In genomic region chrX:138026211-138026610, GRCh38 we compare ENCODE assay signal across 9 cellular contexts.
DNase-seq lines count a peak whose midpoint lies in the region; ATAC-seq and TF ChIP-seq lines count a peak whose summit lies in the region.
"Had no signal": no experiment of that assay in that cellular context is flagged by ENCODE, and none has a peak within 500 bp of the region (broad histone marks: within the 10 kb centered on the region; RNA-seq: fewer than 3 reads in every experiment).

No MANE protein-coding gene starts in this region.

- 64% methylated on average over 1 of the region's 1 CpG for WGBS in esophagus muscularis mucosa

- no peaks in the 10 kb centered on the region for H3K9me3 ChIP-seq in esophagus muscularis mucosa
- H3K9me3 ChIP-seq in T-helper 17 cell (ENCODE audit: control insufficient read depth, low read length, poor library complexity, severe bottlenecking), result no peaks in the 10 kb centered on the region

- H3K4me1 Mint-ChIP-seq in T-helper 17 cell, result no peaks in the 10 kb centered on the region
- H3K4me1 Mint-ChIP-seq: natural killer cell had no signal

- H3K4me3 ChIP-seq in esophagus muscularis mucosa, result no peak overlapping the region

- H3K4me1 ChIP-seq in esophagus muscularis mucosa, result no peaks in the 10 kb centered on the region

- peak; percentile 60 for ATAC-seq in GM19463 (IDR thresholded peaks at IDR 0.05; ENCODE audit: unreplicated experiment)
- no peak for ATAC-seq in T-helper 17 cell
- ATAC-seq in HG03108 (IDR thresholded peaks at IDR 0.05; ENCODE audit: unreplicated experiment), result no peak

- no peak for TF ChIP-seq EP300 in esophagus muscularis mucosa (IDR thresholded peaks at IDR 0.05)

- H3K36me3 ChIP-seq in esophagus muscularis mucosa, result no peaks in the 10 kb centered on the region

- no peak overlapping the region for H3K27ac ChIP-seq in C4-2B
- H3K27ac ChIP-seq in esophagus muscularis mucosa (replicated peaks in 1 of 4), result no peak overlapping the region

- no peak overlapping the region for H3K27ac Mint-ChIP-seq in T-helper 17 cell
- H3K27ac Mint-ChIP-seq: natural killer cell had no signal

- no peaks in the 10 kb centered on the region for H3K27me3 ChIP-seq in esophagus muscularis mucosa

- no peak overlapping the region for H3K4me3 Mint-ChIP-seq in T-helper 17 cell
- H3K4me3 Mint-ChIP-seq: natural killer cell had no signal

- TF ChIP-seq POLR2A in esophagus muscularis mucosa (IDR thresholded peaks at IDR 0.05; ENCODE audit: low read depth), result no peak

- no peaks in the 10 kb centered on the region for H3K27me3 Mint-ChIP-seq in T-helper 17 cell

- DNase-seq in NCI-H1092 treated with DMSO at 0.1 percent for 48 hours (lab: John Stamatoyannopoulos, UW) (peak; percentile 59), esophagus muscularis mucosa (ENCODE audit: extremely low spot score) (no peak), T-helper 17 cell (no peak), germinal center (ENCODE audit: low spot score) (no peak)
- DNase-seq in stimulated activated CD4-positive, alpha-beta T cell treated with anti-CD3 and anti-CD28 coated beads, Interleukin-4, amount 100 ng/mL, for 1 hour, result no peak
- DNase-seq: natural killer cell had no signal

- intact Hi-C loops in esophagus muscularis mucosa (cut with DNase I), result no loop called here

- H3K36me3 Mint-ChIP-seq in T-helper 17 cell (ENCODE audit: low read depth), result peaks cover 2% of the 10 kb centered on the region
- H3K36me3 Mint-ChIP-seq: natural killer cell had no signal

- TF ChIP-seq CTCF in C4-2B (conservative IDR thresholded peaks at IDR 0.05) (peak; percentile 59), esophagus muscularis mucosa (IDR thresholded peaks at IDR 0.05) (peak; percentile 40 to 44 (median 41))
